2 cellular contexts compared by ENCODE assay signal in genomic region chr18:74661690-74662089, GRCh38.
TF ChIP-seq lines count a peak whose summit lies in the region.

No MANE protein-coding gene starts in this region.

TF ChIP-seq in IMR-90, 13 proteins besides CTCF, POLR2A, EP300 and RAD21:
- no peak for TF ChIP-seq MXI1 (IDR thresholded peaks at IDR 0.05; ENCODE audit: borderline replicate concordance, low read depth, low read length)
- TF ChIP-seq SMC3 (IDR thresholded peaks at IDR 0.05; ENCODE audit: low read depth, low read length) = no peak
- no peak for TF ChIP-seq USF2 (IDR thresholded peaks at IDR 0.05; ENCODE audit: low read depth, low read length)
- no peak for TF ChIP-seq RCOR1 (IDR thresholded peaks at IDR 0.05; ENCODE audit: insufficient replicate concordance, low read length)
- TF ChIP-seq RFX5 (IDR thresholded peaks at IDR 0.05; ENCODE audit: low read depth, low read length) = no peak
- TF ChIP-seq CHD1 (IDR thresholded peaks at IDR 0.05; ENCODE audit: low read depth, low read length) = no peak
- no peak for TF ChIP-seq MAFK (IDR thresholded peaks at IDR 0.05; ENCODE audit: low read depth, low read length)
- no peak for TF ChIP-seq NFE2L2 (IDR thresholded peaks at IDR 0.05; ENCODE audit: low read depth, low read length)
- TF ChIP-seq BHLHE40 (IDR thresholded peaks at IDR 0.05; ENCODE audit: low read depth, low read length) = no peak
- no peak for TF ChIP-seq ELK1 (IDR thresholded peaks at IDR 0.05; ENCODE audit: borderline replicate concordance, low read depth, low read length)
- TF ChIP-seq MAZ (IDR thresholded peaks at IDR 0.05; ENCODE audit: borderline replicate concordance, low read depth, low read length) = no peak
- no peak for TF ChIP-seq CEBPB (IDR thresholded peaks at IDR 0.05; ENCODE audit: low read depth, low read length)
- no peak for TF ChIP-seq FOS (IDR thresholded peaks at IDR 0.05; ENCODE audit: low read depth, low read length)

TF ChIP-seq in H1, 55 proteins besides CTCF, POLR2A, EP300 and RAD21:
- TF ChIP-seq TAF7 (optimal IDR thresholded peaks at IDR 0.05; ENCODE audit: borderline replicate concordance, low read depth, low read length) (no peak), YY1 (IDR thresholded peaks at IDR 0.05; ENCODE audit: low read depth, low read length) (peak; percentile 52), SP2 (IDR thresholded peaks at IDR 0.05; ENCODE audit: low read length) (no peak)
